ENCODE assay signal across 15 cellular contexts in genomic region chr12:3897400-3897910, GRCh38. TPM values are rescaled to one million over a fixed set of nuclear protein-coding genes. Genes with fewer than 3 reads are reported as not detected.
DNase-seq lines count a peak whose midpoint lies in the region; ATAC-seq and TF ChIP-seq lines count a peak whose summit lies in the region.
"Had no signal": no experiment of that assay in that cellular context is flagged by ENCODE, and none has a peak within 500 bp of the region (broad histone marks: within the 10 kb centered on the region; RNA-seq: fewer than 3 reads in every experiment).

No MANE protein-coding gene starts in this region.

- peaks cover 55% of the 10 kb centered on the region for H3K4me1 ChIP-seq in effector memory CD4-positive, alpha-beta T cell (ENCODE audit: control insufficient read depth, insufficient read depth, low read length, poor library complexity, severe bottlenecking)
- H3K4me1 ChIP-seq in ovary (ENCODE audit: insufficient read depth) = no peaks in the 10 kb centered on the region
- H3K4me1 ChIP-seq: psoas muscle, testis had no signal

- peaks cover 32% of the 10 kb centered on the region for H3K4me1 Mint-ChIP-seq in T-helper 17 cell
- peaks cover 21% of the 10 kb centered on the region for H3K4me1 Mint-ChIP-seq in stimulated activated effector memory CD8-positive, alpha-beta T cell treated with anti-CD3 and anti-CD28 coated beads, Interleukin-12 subunit alpha, Interleukin-12 subunit beta, amount 100 ng/mL, for 72 hours

- DNase-seq in activated CD4-positive, alpha-beta T cell treated with anti-CD3 and anti-CD28 coated beads, Interleukin-2, amount 50 U/mL, for 1 hour = peak; percentile 9
- DNase-seq in activated CD4-positive, alpha-beta T cell treated with anti-CD3 and anti-CD28 coated beads, Interleukin-2, amount 50 U/mL, for 48 hours = no peak
- DNase-seq in T-helper 17 cell (no peak), anterior cingulate cortex (lab: John Stamatoyannopoulos, UW) (no peak), ovary (no peak), NCI-H1436 treated with DMSO at 0.1 percent for 48 hours (lab: John Stamatoyannopoulos, UW) (no peak)
- peak in 2 of 3 donors; percentile 10 to 17 for DNase-seq in effector memory CD4-positive, alpha-beta T cell
- no peak for DNase-seq in stimulated activated effector memory CD8-positive, alpha-beta T cell treated with anti-CD3 and anti-CD28 coated beads, Interleukin-12 subunit alpha, Interleukin-12 subunit beta, amount 100 ng/mL, for 72 hours (ENCODE audit: low spot score in 2 of 2)
- DNase-seq: amniotic stem cell, EL, NCI-H226, psoas muscle, WERI-Rb-1 had no signal

- WGBS in ovary, 3 donors = 87 to 89% (median 87%) methylated on average over 5 of the region's 5 CpGs

- no peak for TF ChIP-seq CTCF in ovary (IDR thresholded peaks at IDR 0.05)

- no peak overlapping the region for H3K4me3 ChIP-seq in effector memory CD4-positive, alpha-beta T cell (ENCODE audit: insufficient read depth, low read depth, low read length, poor library complexity, severe bottlenecking)
- no peak overlapping the region for H3K4me3 ChIP-seq in ovary
- H3K4me3 ChIP-seq: heart right ventricle, psoas muscle, testis had no signal

- no peaks in the 10 kb centered on the region for H3K36me3 Mint-ChIP-seq in T-helper 17 cell (ENCODE audit: low read depth)
- no peaks in the 10 kb centered on the region for H3K36me3 Mint-ChIP-seq in stimulated activated effector memory CD8-positive, alpha-beta T cell treated with anti-CD3 and anti-CD28 coated beads, Interleukin-12 subunit alpha, Interleukin-12 subunit beta, amount 100 ng/mL, for 72 hours

- H3K36me3 ChIP-seq in effector memory CD4-positive, alpha-beta T cell (ENCODE audit: control insufficient read depth, insufficient read depth, low read length) = no peaks in the 10 kb centered on the region
- H3K36me3 ChIP-seq in ovary = no peaks in the 10 kb centered on the region
- H3K36me3 ChIP-seq: heart right ventricle, WERI-Rb-1 had no signal

- no peak overlapping the region for H3K27ac Mint-ChIP-seq in T-helper 17 cell
- peak overlapping the region; percentile 87 for H3K27ac Mint-ChIP-seq in stimulated activated effector memory CD8-positive, alpha-beta T cell treated with anti-CD3 and anti-CD28 coated beads, Interleukin-12 subunit alpha, Interleukin-12 subunit beta, amount 100 ng/mL, for 72 hours

- H3K9me3 ChIP-seq in T-helper 17 cell (ENCODE audit: control insufficient read depth, low read length, poor library complexity, severe bottlenecking) (no peaks in the 10 kb centered on the region), ovary (no peaks in the 10 kb centered on the region)
- H3K9me3 ChIP-seq in effector memory CD4-positive, alpha-beta T cell (ENCODE audit: control insufficient read depth, low read length) = no peaks in the 10 kb centered on the region
- H3K9me3 ChIP-seq: psoas muscle, testis had no signal

- intact Hi-C loops in ovary (cut with DNase I) = loop anchor here in 1 of 4 donors (10.0 kb wide), 1 partner anchor 147 kb away; no protein-coding TSS in a partner anchor

- peak overlapping the region; percentile 74 for H3K27ac ChIP-seq in effector memory CD4-positive, alpha-beta T cell (ENCODE audit: insufficient read depth, low read length, poor library complexity, severe bottlenecking)
- no peak overlapping the region for H3K27ac ChIP-seq in ovary
- H3K27ac ChIP-seq: psoas muscle, testis, WERI-Rb-1 had no signal

- no peaks in the 10 kb centered on the region for H3K27me3 Mint-ChIP-seq in T-helper 17 cell

- no peak for TF ChIP-seq POLR2A in ovary (IDR thresholded peaks at IDR 0.05)

- peak overlapping the region; percentile 68 for H3K4me3 Mint-ChIP-seq in T-helper 17 cell
- peak overlapping the region; percentile 25 for H3K4me3 Mint-ChIP-seq in stimulated activated effector memory CD8-positive, alpha-beta T cell treated with anti-CD3 and anti-CD28 coated beads, Interleukin-12 subunit alpha, Interleukin-12 subunit beta, amount 100 ng/mL, for 72 hours

- no peaks in the 10 kb centered on the region for H3K9me3 Mint-ChIP-seq in stimulated activated effector memory CD8-positive, alpha-beta T cell treated with anti-CD3 and anti-CD28 coated beads, Interleukin-12 subunit alpha, Interleukin-12 subunit beta, amount 100 ng/mL, for 72 hours

- peak; percentile 92 for ATAC-seq in T-helper 17 cell
- peak; percentile 47 for ATAC-seq in stimulated activated effector memory CD8-positive, alpha-beta T cell treated with anti-CD3 and anti-CD28 coated beads, Interleukin-12 subunit alpha, Interleukin-12 subunit beta, amount 100 ng/mL, for 72 hours

- H3K27me3 ChIP-seq in effector memory CD4-positive, alpha-beta T cell (replicated peaks; ENCODE audit: control insufficient read depth, insufficient read depth, low read length, poor library complexity, severe bottlenecking) = no peaks in the 10 kb centered on the region
- no peaks in the 10 kb centered on the region for H3K27me3 ChIP-seq in ovary
- H3K27me3 ChIP-seq: testis had no signal

- no peak for TF ChIP-seq EP300 in ovary (IDR thresholded peaks at IDR 0.05)

RNA-seq across cellular contexts. Expression of gene PARP11, which starts 24.3 kb away (rescaled TPM):
- total RNA-seq in T-helper 17 cell (10 to 100 TPM; 16.5 to 21.3 TPM), ovary (10 to 100 TPM in 6 of 7 donors, 1 to 10 TPM in 1; 7.4 to 22.1 (median 18.0) TPM)
- 10 to 100 TPM; 10.1 to 11.8 TPM for polyA plus RNA-seq in ovary

Comparison
In these comparisons a context has a peak if more than half of its experiments do, and no peak if none do; other contexts are left out.
1. DNase-seq: peak in activated CD4-positive, alpha-beta T cell treated with anti-CD3 and anti-CD28 coated beads, Interleukin-2, amount 50 U/mL, for 1 hour (single experiment) and effector memory CD4-positive, alpha-beta T cell (2 of 3); none in activated CD4-positive, alpha-beta T cell treated with anti-CD3 and anti-CD28 coated beads, Interleukin-2, amount 50 U/mL, for 48 hours (0 of 2), T-helper 17 cell (0 of 3), stimulated activated effector memory CD8-positive, alpha-beta T cell treated with anti-CD3 and anti-CD28 coated beads, Interleukin-12 subunit alpha, Interleukin-12 subunit beta, amount 100 ng/mL, for 72 hours (0 of 2), anterior cingulate cortex (0 of 58), ovary (0 of 5) and NCI-H1436 treated with DMSO at 0.1 percent for 48 hours (single experiment).